ENCODE assay signal across 19 cellular contexts in the genomic region with DNA sequence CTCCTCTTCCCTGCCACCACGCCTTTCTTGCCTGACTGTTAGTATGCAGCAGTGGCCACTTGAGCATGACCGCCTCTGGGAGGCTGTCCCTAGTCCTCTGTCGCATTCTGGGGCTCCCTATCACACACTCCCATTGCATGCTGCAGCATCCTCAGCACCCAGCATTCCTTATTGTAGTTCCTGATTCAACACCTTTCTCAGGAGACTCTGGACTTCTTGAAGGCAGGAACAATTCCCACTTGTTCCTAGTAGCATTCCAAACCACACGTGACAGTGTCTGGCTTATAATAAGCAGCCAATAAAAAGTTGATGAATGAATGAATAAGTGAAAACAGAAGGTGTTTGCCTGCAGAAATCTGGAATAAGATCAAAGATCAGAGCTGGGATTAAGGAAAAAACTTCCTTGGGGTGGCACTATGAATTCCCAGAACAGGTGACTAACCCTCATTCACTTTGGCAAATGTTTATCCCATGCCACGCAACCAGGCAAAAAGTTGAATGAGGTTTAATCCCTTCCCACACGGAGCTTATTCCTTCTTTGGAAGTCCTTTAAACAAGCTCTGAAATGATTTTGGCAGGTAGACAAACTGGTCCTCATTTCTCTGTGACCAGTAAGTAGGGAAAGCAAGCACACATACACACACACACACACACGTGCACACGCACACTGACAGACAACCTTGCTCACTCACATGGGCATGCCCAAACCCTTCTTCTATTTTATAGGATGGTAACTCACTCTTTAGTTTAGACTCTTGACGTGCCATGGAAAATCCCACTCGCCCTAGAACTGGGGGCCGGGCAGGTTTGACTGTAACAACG. TPM values are rescaled to one million over a fixed set of nuclear protein-coding genes. Genes with fewer than 3 reads are reported as not detected.
"Had no signal": no experiment of that assay in that cellular context is flagged by ENCODE, and none has a peak within 500 bp of the region (broad histone marks: within the 10 kb centered on the region; RNA-seq: fewer than 3 reads in every experiment).

No MANE protein-coding gene starts in this region.

- H3K4me3 ChIP-seq: gastroesophageal sphincter, heart right ventricle, skin epidermis, suprapubic skin had no signal

- ATAC-seq: activated naive CD8-positive, alpha-beta T cell treated with anti-CD3 and anti-CD28 coated beads, Interleukin-2, amount 50 U/mL, for 24 hours; activated T-helper 17 cell treated with anti-CD3 and anti-CD28 coated beads, Interleukin-2, amount 50 U/mL, for 72 hours; gastroesophageal sphincter; left lobe of liver; naive thymus-derived CD8-positive, alpha-beta T cell; stimulated activated naive CD8-positive, alpha-beta T cell treated with anti-CD3 and anti-CD28 coated beads, Interleukin-15, Interleukin-2, amounts not matched to agents 100 U/mL and 50 U/mL, for 24 hours had no signal

- H3K4me1 Mint-ChIP-seq: activated T-helper 17 cell treated with anti-CD3 and anti-CD28 coated beads, Interleukin-2, amount 50 U/mL, for 72 hours; central memory CD8-positive, alpha-beta T cell had no signal

- H3K4me1 ChIP-seq: gastroesophageal sphincter, suprapubic skin had no signal

- H3K27ac Mint-ChIP-seq: activated naive CD8-positive, alpha-beta T cell treated with anti-CD3 and anti-CD28 coated beads, Interleukin-2, amount 50 U/mL, for 24 hours; activated T-helper 17 cell treated with anti-CD3 and anti-CD28 coated beads, Interleukin-2, amount 50 U/mL, for 72 hours had no signal

- FAIRE-seq: endothelial cell of umbilical vein had no signal

- DNase-seq: activated CD4-positive, alpha-beta T cell treated with anti-CD3 and anti-CD28 coated beads for 1 hour; activated CD4-positive, alpha-beta T cell treated with anti-CD3 and anti-CD28 coated beads, Interleukin-2, amount 50 U/mL, for 48 hours; activated naive CD4-positive, alpha-beta T cell treated with Interleukin-2 at 50 U/mL for 16 hours; activated naive CD8-positive, alpha-beta T cell treated with anti-CD3 and anti-CD28 coated beads, Interleukin-2, amount 50 U/mL, for 24 hours; cortex of kidney; effector CD4-positive, alpha-beta T cell; heart right ventricle; naive thymus-derived CD8-positive, alpha-beta T cell; posterior cingulate gyrus; right cardiac atrium; stimulated activated naive CD8-positive, alpha-beta T cell treated with anti-CD3 and anti-CD28 coated beads, Interleukin-15, Interleukin-2, amounts not matched to agents 100 U/mL and 50 U/mL, for 24 hours; T-helper 1 cell had no signal

- H3K9me3 ChIP-seq: gastroesophageal sphincter, heart right ventricle, suprapubic skin had no signal

- H3K4me3 Mint-ChIP-seq: activated naive CD8-positive, alpha-beta T cell treated with anti-CD3 and anti-CD28 coated beads, Interleukin-2, amount 50 U/mL, for 24 hours; activated T-helper 17 cell treated with anti-CD3 and anti-CD28 coated beads, Interleukin-2, amount 50 U/mL, for 72 hours; central memory CD8-positive, alpha-beta T cell; naive thymus-derived CD8-positive, alpha-beta T cell had no signal

- H3K36me3 ChIP-seq: gastroesophageal sphincter, heart right ventricle, suprapubic skin had no signal

- H3K27ac ChIP-seq: gastroesophageal sphincter, skin epidermis, suprapubic skin had no signal

- H3K9me3 Mint-ChIP-seq: activated naive CD8-positive, alpha-beta T cell treated with anti-CD3 and anti-CD28 coated beads, Interleukin-2, amount 50 U/mL, for 24 hours; activated T-helper 17 cell treated with anti-CD3 and anti-CD28 coated beads, Interleukin-2, amount 50 U/mL, for 72 hours; central memory CD8-positive, alpha-beta T cell had no signal

- H3K27me3 Mint-ChIP-seq: activated T-helper 17 cell treated with anti-CD3 and anti-CD28 coated beads, Interleukin-2, amount 50 U/mL, for 72 hours; central memory CD8-positive, alpha-beta T cell had no signal

RNA-seq across cellular contexts. Expression of a gene that starts 26.5 kb away (rescaled TPM):
- total RNA-seq: activated T-helper 17 cell treated with anti-CD3 and anti-CD28 coated beads, Interleukin-2, amount 50 U/mL, for 72 hours; endothelial cell of umbilical vein; naive thymus-derived CD8-positive, alpha-beta T cell had no signal
- polyA plus RNA-seq: endothelial cell of umbilical vein; naive thymus-derived CD8-positive, alpha-beta T cell had no signal
